21 cellular contexts compared by ENCODE assay signal in the genomic region with DNA sequence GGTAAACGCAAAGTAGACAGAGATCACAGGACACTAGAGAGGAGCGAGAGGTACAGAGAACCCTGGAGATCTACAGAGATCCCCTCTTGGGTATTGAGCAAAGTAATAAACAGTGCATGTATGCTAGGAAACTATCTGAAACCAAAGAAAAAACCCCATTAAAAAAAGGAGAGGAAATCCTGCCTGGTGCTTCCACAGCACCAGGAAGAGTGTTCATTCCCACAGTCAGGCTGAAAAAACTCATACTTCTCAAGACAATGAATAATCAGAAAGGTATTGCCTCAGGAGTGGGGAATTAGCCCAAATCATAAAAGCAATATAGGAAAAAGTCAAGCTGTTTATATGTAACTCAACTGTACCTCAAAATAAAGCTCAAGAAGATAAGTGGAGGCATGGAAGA. TPM values are rescaled to one million over a fixed set of nuclear protein-coding genes. Genes with fewer than 3 reads are reported as not detected.
DNase-seq lines count a peak whose midpoint lies in the region; TF ChIP-seq lines count a peak whose summit lies in the region.
"Had no signal": no experiment of that assay in that cellular context is flagged by ENCODE, and none has a peak within 500 bp of the region (broad histone marks: within the 10 kb centered on the region; RNA-seq: fewer than 3 reads in every experiment).

No MANE protein-coding gene starts in this region.

- no peak overlapping the region for H3K9ac ChIP-seq in BLaER1 treated with 17β-estradiol and CSF1 and Interleukin-3, amounts not matched to agents 10 nM and 100 nM
- H3K9ac ChIP-seq: SK-N-SH had no signal

- H3K27ac ChIP-seq in BLaER1 treated with 17β-estradiol and CSF1 and Interleukin-3, amounts not matched to agents 10 nM and 100 nM = peak overlapping the region in 3 of 11 experiments; percentile 10 to 35 (median 27); a peak in 4 of 22 replicates

- intact Hi-C loops in activated T-helper 2 cell treated with anti-CD3 and anti-CD28 coated beads, Interferon-gamma antibody, Interleukin-2, Interleukin-4, amounts not matched to agents 10 μg/mL and 5 μg/mL and 100 μg/mL, durations not matched to agents 14 hours and 24 hours and 36 hours (cut with micrococcal nuclease) = no loop called here

- H3K4me3 Mint-ChIP-seq in nephron progenitor cell = no peak overlapping the region
- no peak overlapping the region for H3K4me3 Mint-ChIP-seq in activated T-helper 2 cell treated with anti-CD3 and anti-CD28 coated beads, Interferon-gamma antibody, Interleukin-2, Interleukin-4, amounts not matched to agents 10 μg/mL and 5 μg/mL and 100 μg/mL, durations not matched to agents 14 hours and 24 hours and 36 hours (ENCODE audit: low read depth)
- H3K4me3 Mint-ChIP-seq: GM23338 had no signal

- H3K36me3 ChIP-seq in BLaER1 treated with 17β-estradiol and CSF1 and Interleukin-3, amounts not matched to agents 10 nM and 100 nM = peaks cover 3 to 90% (median 20%) of the 10 kb centered on the region in 11 experiments; a peak in 14 of 22 replicates

- H3K36me3 Mint-ChIP-seq in nephron progenitor cell (ENCODE audit: low read depth) = peaks cover 69% of the 10 kb centered on the region
- H3K36me3 Mint-ChIP-seq in activated T-helper 2 cell treated with anti-CD3 and anti-CD28 coated beads, Interferon-gamma antibody, Interleukin-2, Interleukin-4, amounts not matched to agents 10 μg/mL and 5 μg/mL and 100 μg/mL, durations not matched to agents 14 hours and 24 hours and 36 hours (ENCODE audit: low read depth) = peaks cover 27% of the 10 kb centered on the region

- H3K27me3 Mint-ChIP-seq in nephron progenitor cell (ENCODE audit: low read depth, poor library complexity) = no peaks in the 10 kb centered on the region
- H3K27me3 Mint-ChIP-seq in activated T-helper 2 cell treated with anti-CD3 and anti-CD28 coated beads, Interferon-gamma antibody, Interleukin-2, Interleukin-4, amounts not matched to agents 10 μg/mL and 5 μg/mL and 100 μg/mL, durations not matched to agents 14 hours and 24 hours and 36 hours (ENCODE audit: low read depth) = no peaks in the 10 kb centered on the region

- H3K4me3 ChIP-seq in BLaER1 treated with 17β-estradiol and CSF1 and Interleukin-3, amounts not matched to agents 10 nM and 100 nM = no peak overlapping the region
- H3K4me3 ChIP-seq: GM23338, K562 had no signal

- peak overlapping the region in 7 of 11 experiments; percentile 13 to 46 (median 38); a peak in 9 of 22 replicates for H3K4me2 ChIP-seq in BLaER1 treated with 17β-estradiol and CSF1 and Interleukin-3, amounts not matched to agents 10 nM and 100 nM
- H3K4me2 ChIP-seq: GM23338, SK-N-SH had no signal

- H3K4me1 Mint-ChIP-seq in nephron progenitor cell = peaks cover 13% of the 10 kb centered on the region
- H3K4me1 Mint-ChIP-seq in activated T-helper 2 cell treated with anti-CD3 and anti-CD28 coated beads, Interferon-gamma antibody, Interleukin-2, Interleukin-4, amounts not matched to agents 10 μg/mL and 5 μg/mL and 100 μg/mL, durations not matched to agents 14 hours and 24 hours and 36 hours (ENCODE audit: low read depth) = no peaks in the 10 kb centered on the region

- no peaks in the 10 kb centered on the region for H3K9me3 ChIP-seq in BLaER1 treated with 17β-estradiol and CSF1 and Interleukin-3, amounts not matched to agents 10 nM and 100 nM (replicated peaks in 1 of 11)
- H3K9me3 ChIP-seq: SK-N-SH had no signal

- H4K20me1 ChIP-seq in BLaER1 treated with 17β-estradiol and CSF1 and Interleukin-3, amounts not matched to agents 10 nM and 100 nM = no peaks in the 10 kb centered on the region

- peak; percentile 17 for DNase-seq in HCEC 1CT
- DNase-seq in dermis blood vessel endothelial cell = peak; percentile 77
- DNase-seq in nephron progenitor cell = no peak
- no peak for DNase-seq in AG20443 (ENCODE audit: low spot score)
- no peak for DNase-seq in dedifferentiated amniotic fluid mesenchymal stem cell (ENCODE audit: extremely low spot score)
- DNase-seq in Kasumi-1 (lab: John Stamatoyannopoulos, UW) = no peak
- no peak for DNase-seq in activated T-helper 2 cell treated with anti-CD3 and anti-CD28 coated beads, Interferon-gamma antibody, Interleukin-2, Interleukin-4, amounts not matched to agents 10 μg/mL and 5 μg/mL and 100 μg/mL, durations not matched to agents 14 hours and 24 hours and 36 hours (ENCODE audit: low spot score)
- DNase-seq: C1 segment of cervical spinal cord, DMS79, GDM1, NCI-H1105 treated with DMSO at 0.1 percent for 48 hours, NCI-H1694, NCI-H510A treated with DMSO at 0.1 percent for 48 hours, NCI-H774, OCI-M1, RPMI8226, SHP77 treated with DMSO at 0.1 percent for 48 hours, SK-N-SH had no signal

- H3K27ac Mint-ChIP-seq in nephron progenitor cell = peak overlapping the region; percentile 68
- no peak overlapping the region for H3K27ac Mint-ChIP-seq in activated T-helper 2 cell treated with anti-CD3 and anti-CD28 coated beads, Interferon-gamma antibody, Interleukin-2, Interleukin-4, amounts not matched to agents 10 μg/mL and 5 μg/mL and 100 μg/mL, durations not matched to agents 14 hours and 24 hours and 36 hours
- H3K27ac Mint-ChIP-seq: GM23338 had no signal

- no peaks in the 10 kb centered on the region for H3K9me3 Mint-ChIP-seq in nephron progenitor cell
- H3K9me3 Mint-ChIP-seq in activated T-helper 2 cell treated with anti-CD3 and anti-CD28 coated beads, Interferon-gamma antibody, Interleukin-2, Interleukin-4, amounts not matched to agents 10 μg/mL and 5 μg/mL and 100 μg/mL, durations not matched to agents 14 hours and 24 hours and 36 hours = no peaks in the 10 kb centered on the region
- H3K9me3 Mint-ChIP-seq: GM23338 had no signal

- H3K27me3 ChIP-seq in BLaER1 treated with 17β-estradiol and CSF1 and Interleukin-3, amounts not matched to agents 10 nM and 100 nM = no peaks in the 10 kb centered on the region

- peaks cover 0 to 12% (median 9%) of the 10 kb centered on the region in 10 experiments; a peak in 12 of 20 replicates for H3K4me1 ChIP-seq in BLaER1 treated with 17β-estradiol and CSF1 and Interleukin-3, amounts not matched to agents 10 nM and 100 nM

- TF ChIP-seq CTCF in nephron progenitor cell (IDR thresholded peaks at IDR 0.05) = no peak

RNA-seq across cellular contexts. Expression of a gene that starts 59.1 kb away (rescaled TPM):
- 8.7 and 10.7 TPM in 2 replicates for total RNA-seq in dermis blood vessel endothelial cell
- total RNA-seq in activated T-helper 2 cell treated with anti-CD3 and anti-CD28 coated beads, Interferon-gamma antibody, Interleukin-2, Interleukin-4, amounts not matched to agents 10 μg/mL and 5 μg/mL and 100 μg/mL, durations not matched to agents 14 hours and 24 hours and 36 hours = 5.5 and 6.5 TPM in 2 replicates

Comparison
In these comparisons a context has a peak if more than half of its experiments do, and no peak if none do; other contexts are left out.
1. DNase-seq: peak in HCEC 1CT (single experiment) and dermis blood vessel endothelial cell (single experiment); none in nephron progenitor cell (single experiment), AG20443 (single experiment), dedifferentiated amniotic fluid mesenchymal stem cell (single experiment), Kasumi-1 (0 of 2) and activated T-helper 2 cell treated with anti-CD3 and anti-CD28 coated beads, Interferon-gamma antibody, Interleukin-2, Interleukin-4, amounts not matched to agents 10 μg/mL and 5 μg/mL and 100 μg/mL, durations not matched to agents 14 hours and 24 hours and 36 hours (single experiment).